In the genomic region with DNA sequence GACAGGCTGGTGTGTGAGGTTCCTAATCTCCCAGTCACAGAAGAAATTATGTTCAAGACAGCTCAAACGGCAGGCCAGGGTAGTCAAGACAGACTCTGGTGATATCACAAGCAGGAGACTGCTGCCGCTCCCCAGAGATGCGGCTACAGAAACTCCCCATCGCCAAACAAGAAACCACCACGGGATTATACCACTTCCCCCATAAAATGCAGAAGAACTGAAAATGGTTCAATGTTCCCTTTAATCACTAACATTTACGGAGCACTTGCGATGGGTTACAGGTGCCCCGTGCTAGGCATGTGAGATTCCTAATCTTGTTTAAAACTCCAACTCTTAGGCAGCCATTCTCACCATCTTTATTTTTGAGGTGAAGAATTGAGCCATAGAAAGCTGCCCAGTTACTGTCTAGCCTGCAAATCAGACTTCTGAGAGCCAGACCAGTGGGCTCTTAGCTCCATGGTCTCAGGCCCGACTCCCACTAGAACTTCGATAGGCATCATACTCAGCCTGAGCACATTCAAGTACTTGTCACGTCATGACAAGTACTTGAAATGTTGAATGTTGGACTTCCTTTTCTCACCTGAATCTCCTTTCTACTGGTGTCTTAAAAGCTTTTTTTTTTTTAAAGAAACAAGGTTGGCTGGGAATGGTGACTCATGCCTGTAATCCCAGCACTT, we compare ENCODE assay signal across 9 cellular contexts. TPM values are rescaled to one million over a fixed set of nuclear protein-coding genes. Genes with fewer than 3 reads are reported as not detected.
DNase-seq lines count a peak whose midpoint lies in the region; ATAC-seq and TF ChIP-seq lines count a peak whose summit lies in the region.
"Had no signal": no experiment of that assay in that cellular context is flagged by ENCODE, and none has a peak within 500 bp of the region (broad histone marks: within the 10 kb centered on the region; RNA-seq: fewer than 3 reads in every experiment).

No MANE protein-coding gene starts in this region.

- H3K27me3 Mint-ChIP-seq in T-helper 17 cell: no peaks in the 10 kb centered on the region

- no peak overlapping the region for H3K4me3 Mint-ChIP-seq in T-helper 17 cell

- TF ChIP-seq CTCF in right lobe of liver (IDR thresholded peaks at IDR 0.05) (no peak), brain microvascular endothelial cell (IDR thresholded peaks at IDR 0.05; ENCODE audit: low read depth, low read length, missing control alignments) (no peak)

- H3K4me1 ChIP-seq in right lobe of liver: peaks cover 0 to 67% (median 21%) of the 10 kb centered on the region in 4 donors

- peak; percentile 95 for ATAC-seq in T-helper 17 cell
- ATAC-seq in right lobe of liver: peak in 2 of 4 donors; percentile 19 to 27
- ATAC-seq in GM19035 (IDR thresholded peaks at IDR 0.05; ENCODE audit: unreplicated experiment): no peak

- intact Hi-C loops in right lobe of liver (cut with DNase I): no loop called here

- H3K27me3 ChIP-seq in right lobe of liver: no peaks in the 10 kb centered on the region
- H3K27me3 ChIP-seq in brain microvascular endothelial cell (replicated peaks): no peaks in the 10 kb centered on the region

- no peak for TF ChIP-seq POLR2A in right lobe of liver (IDR thresholded peaks at IDR 0.05)

- in situ Hi-C loops in brain microvascular endothelial cell (cut with HindIII; ENCODE audit: low pct_ligation_motif_present, low sequenced_read_pairs): no loop called here

- 39% methylated on average over 11 of the region's 11 CpGs for WGBS in right lobe of liver (ENCODE audit: insufficient coverage, low coverage, low lambda C conversion rate, missing lambda C conversion rate)

- H3K36me3 ChIP-seq in right lobe of liver (peaks cover 0 to 18% (median 11%) of the 10 kb centered on the region in 4 donors), brain microvascular endothelial cell (replicated peaks) (peaks cover 49% of the 10 kb centered on the region)

- H3K4me3 ChIP-seq in right lobe of liver (no peak overlapping the region), brain microvascular endothelial cell (ENCODE audit: low read depth, low read length) (no peak overlapping the region)

- DNase-seq in CD1c-positive myeloid dendritic cell (ENCODE audit: extremely low spot score) (peak; percentile 69), GM19240 (ENCODE audit: insufficient read length, low spot score) (peak; percentile 39), T-helper 17 cell (no peak), right lobe of liver (peak in 1 of 3 donors; percentile 41), brain microvascular endothelial cell (no peak), DMS79 (lab: John Stamatoyannopoulos, UW) (no peak)
- no peak for DNase-seq in activated CD4-positive, CD25-positive, alpha-beta regulatory T cell (lab: John Stamatoyannopoulos, UW)
- DNase-seq: Karpas-422 had no signal

- H3K9me3 ChIP-seq in T-helper 17 cell (ENCODE audit: control insufficient read depth, low read length, poor library complexity, severe bottlenecking) (no peaks in the 10 kb centered on the region), right lobe of liver (no peaks in the 10 kb centered on the region)

- H3K27ac ChIP-seq in right lobe of liver (peak overlapping the region; percentile 0 to 85 (median 85)), brain microvascular endothelial cell (no peak overlapping the region)

- H3K27ac Mint-ChIP-seq in T-helper 17 cell: peak overlapping the region; percentile 66

- H3K4me1 Mint-ChIP-seq in T-helper 17 cell: peaks cover 30% of the 10 kb centered on the region

- peaks cover 9% of the 10 kb centered on the region for H3K36me3 Mint-ChIP-seq in T-helper 17 cell (ENCODE audit: low read depth)

RNA-seq across cellular contexts. Expression of gene TBC1D2B, which starts 58.4 kb away (rescaled TPM):
- total RNA-seq in T-helper 17 cell: 100 to 1,000 TPM in 1 of 2 donors, 10 to 100 TPM in 1; 91.0 to 130 TPM
- total RNA-seq in right lobe of liver: 10 to 100 TPM; 23.7 to 81.4 (median 29.6) TPM

Comparison
In these comparisons a context has a peak if more than half of its experiments do, and no peak if none do; other contexts are left out.
1. DNase-seq: peak in CD1c-positive myeloid dendritic cell (single experiment) and GM19240 (single experiment); none in T-helper 17 cell (0 of 3), activated CD4-positive, CD25-positive, alpha-beta regulatory T cell (0 of 4), brain microvascular endothelial cell (single experiment) and DMS79 (single experiment).